ENCODE assay signal across 8 cellular contexts in genomic region chr3:187740446-187741399, GRCh38.
DNase-seq lines count a peak whose midpoint lies in the region; ATAC-seq and TF ChIP-seq lines count a peak whose summit lies in the region.

No MANE protein-coding gene starts in this region.

- H3K4me3 ChIP-seq in coronary artery: peak overlapping the region; percentile 84

- ATAC-seq in HG03439 (IDR thresholded peaks at IDR 0.05; ENCODE audit: unreplicated experiment) (no peak), HG02798 (IDR thresholded peaks at IDR 0.05; ENCODE audit: poor library complexity, unreplicated experiment) (no peak)

- DNase-seq in GM10266 (ENCODE audit: extremely low spot score) (peak; percentile 73), NCI-H2107 (lab: John Stamatoyannopoulos, UW) (peak; percentile 83), coronary artery (ENCODE audit: low spot score) (peak; percentile 85), left kidney (ENCODE audit: low read depth, low spot score) (peak; percentile 86)
- peak; percentile 80 for DNase-seq in activated CD4-positive, alpha-beta T cell treated with anti-CD3 and anti-CD28 coated beads for 48 hours
- DNase-seq in stimulated activated CD4-positive, alpha-beta T cell treated with anti-CD3 and anti-CD28 coated beads, Interleukin-15, amount 100 ng/mL, for 24 hours: peak; percentile 79

- peak overlapping the region; percentile 96 to 99 for H3K27ac ChIP-seq in coronary artery

- TF ChIP-seq CTCF in GM10266 (IDR thresholded peaks at IDR 0.05; ENCODE audit: control insufficient read depth, insufficient read depth, low read depth, missing control alignments) (peak; percentile 95), coronary artery (IDR thresholded peaks at IDR 0.05) (peak; percentile 89)
